Comparison of ENCODE assay signal across 17 cellular contexts in the genomic region with DNA sequence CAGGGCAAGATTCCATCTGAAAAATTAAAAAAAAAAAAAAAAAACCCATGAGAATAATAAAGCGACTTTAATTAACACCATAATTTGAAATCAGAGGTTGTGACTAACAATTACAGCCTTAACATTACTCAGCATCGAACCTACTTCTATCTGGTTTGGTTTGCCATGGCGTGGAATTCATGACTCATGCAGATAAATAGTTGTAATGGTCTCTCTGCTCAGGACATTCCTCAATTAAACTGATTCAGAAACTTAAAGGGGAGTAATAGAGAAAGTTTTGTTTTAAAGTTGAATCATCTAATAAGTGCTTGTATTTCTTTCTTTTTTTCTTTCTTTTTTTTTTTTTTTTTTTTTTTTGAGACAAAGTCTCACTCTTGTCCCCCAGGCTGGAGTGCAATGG.
DNase-seq lines count a peak whose midpoint lies in the region; FAIRE-seq and TF ChIP-seq lines count a peak whose summit lies in the region.
"Had no signal": no experiment of that assay in that cellular context is flagged by ENCODE, and none has a peak within 500 bp of the region (broad histone marks: within the 10 kb centered on the region; RNA-seq: fewer than 3 reads in every experiment).

No MANE protein-coding gene starts in this region.

- no peak for FAIRE-seq in HTR-8/SVneo (lab: Jason Lieb, UNC)

- no peaks in the 10 kb centered on the region for H3K36me3 Mint-ChIP-seq in osteocyte (ENCODE audit: unreplicated experiment)
- H3K36me3 Mint-ChIP-seq: mesothelial cell of epicardium, WTC11 had no signal

- H3K9me3 Mint-ChIP-seq in osteocyte (ENCODE audit: unreplicated experiment), result no peaks in the 10 kb centered on the region
- H3K9me3 Mint-ChIP-seq: mesothelial cell of epicardium, WTC11 had no signal

- TF ChIP-seq CTCF in AG09309 (IDR thresholded peaks at IDR 0.05; ENCODE audit: control insufficient read depth, insufficient read depth, low read depth, low read length, missing control alignments) (no peak), osteocyte (IDR thresholded peaks at IDR 0.05) (no peak)

- H3K4me3 Mint-ChIP-seq in osteocyte (ENCODE audit: unreplicated experiment), result no peak overlapping the region
- H3K4me3 Mint-ChIP-seq: mesothelial cell of epicardium, WTC11 had no signal

- DNase-seq in AG09309 (ENCODE audit: low read depth), result peak; percentile 73
- DNase-seq in HTR-8/SVneo (ENCODE audit: insufficient read length, low spot score), result peak; percentile 33
- DNase-seq in astrocyte of the hippocampus (ENCODE audit: low read depth, low spot score), result peak; percentile 79
- peak; percentile 73 for DNase-seq in hepatic stellate cell (ENCODE audit: low spot score)
- no peak for DNase-seq in activated effector memory CD4-positive, alpha-beta T cell treated with Interleukin-2 at 50 U/mL for 16 hours
- no peak for DNase-seq in MV-4-11 (lab: John Stamatoyannopoulos, UW)
- DNase-seq in osteocyte (ENCODE audit: extremely low spot score, unreplicated experiment), result no peak
- no peak for DNase-seq in NCI-H146 treated with DMSO at 0.1 percent for 48 hours (lab: John Stamatoyannopoulos, UW; ENCODE audit: unreplicated experiment)
- DNase-seq: BE2C, cortex of kidney, DMS53, NCI-H1105 treated with DMSO at 0.1 percent for 48 hours, NCI-H345, spleen had no signal

- no peak overlapping the region for H3K4me3 ChIP-seq in AG09309 (ENCODE audit: control insufficient read depth, low read depth, low read length)
- H3K4me3 ChIP-seq: esophagus muscularis mucosa, spleen had no signal

- H3K4me1 Mint-ChIP-seq in osteocyte (ENCODE audit: unreplicated experiment), result peaks cover 24% of the 10 kb centered on the region
- H3K4me1 Mint-ChIP-seq: WTC11 had no signal

- H3K27ac Mint-ChIP-seq in osteocyte (ENCODE audit: unreplicated experiment), result no peak overlapping the region
- H3K27ac Mint-ChIP-seq: mesothelial cell of epicardium, WTC11 had no signal

- H3K27me3 Mint-ChIP-seq in osteocyte (ENCODE audit: unreplicated experiment), result no peaks in the 10 kb centered on the region

Comparison
In these comparisons a context has a peak if more than half of its experiments do, and no peak if none do; other contexts are left out.
1. DNase-seq: peak in AG09309 (single experiment), HTR-8/SVneo (single experiment), astrocyte of the hippocampus (single experiment) and hepatic stellate cell (single experiment); none in activated effector memory CD4-positive, alpha-beta T cell treated with Interleukin-2 at 50 U/mL for 16 hours (single experiment), MV-4-11 (single experiment), osteocyte (single experiment) and NCI-H146 treated with DMSO at 0.1 percent for 48 hours (single experiment).